8 cellular contexts compared by ENCODE assay signal in the genomic region with DNA sequence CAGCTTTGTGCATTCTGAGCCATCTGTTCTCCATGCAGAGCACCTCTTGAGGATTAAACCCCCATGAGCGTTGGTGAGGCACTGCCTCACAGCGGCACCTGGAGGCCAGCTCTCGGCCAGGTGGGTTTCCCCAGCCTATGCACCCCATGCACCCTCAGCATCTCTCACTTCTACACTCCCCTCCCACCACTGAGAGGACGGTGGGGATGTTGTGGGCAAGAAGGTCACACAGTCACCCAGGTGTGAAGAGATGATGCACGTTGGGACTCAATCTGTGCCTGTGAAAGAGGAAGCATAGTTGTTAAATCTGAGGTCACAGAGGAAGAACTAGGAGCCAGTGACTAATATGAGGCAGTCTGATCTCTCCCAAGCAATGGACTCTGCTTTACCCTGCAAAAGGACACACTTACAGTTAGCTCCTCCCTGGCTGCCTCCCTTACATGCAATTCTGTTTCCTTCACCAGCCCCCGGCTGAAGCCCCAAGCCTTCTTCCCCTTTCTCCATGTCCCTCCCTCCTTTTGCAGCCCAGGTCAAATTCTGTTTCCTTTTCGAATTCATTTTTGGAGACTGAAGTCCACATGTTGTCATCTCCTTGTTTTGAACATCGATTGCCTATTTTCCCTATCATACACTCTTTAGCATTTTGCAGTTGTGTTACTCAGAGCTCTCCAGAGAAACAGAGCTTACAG. TPM values are rescaled to one million over a fixed set of nuclear protein-coding genes. Genes with fewer than 3 reads are reported as not detected.
DNase-seq lines count a peak whose midpoint lies in the region; ATAC-seq and TF ChIP-seq lines count a peak whose summit lies in the region.

No MANE protein-coding gene starts in this region.

- H3K9me3 ChIP-seq in transverse colon = no peaks in the 10 kb centered on the region

- no peak overlapping the region for H3K4me3 ChIP-seq in transverse colon

- H3K27ac ChIP-seq in transverse colon = no peak overlapping the region

- intact Hi-C loops in left colon (cut with DNase I, micrococcal nuclease) (no loop called here), transverse colon (cut with DNase I; ENCODE audit: low total_unique reads) (no loop called here)

- ATAC-seq in GM18867 (IDR thresholded peaks at IDR 0.05; ENCODE audit: unreplicated experiment) (peak; percentile 97), HG02571 (IDR thresholded peaks at IDR 0.05; ENCODE audit: unreplicated experiment) (peak; percentile 91), left colon (peak; percentile 19)

- 33 to 55% methylated on average over 3 to 8 of the region's 8 CpGs for WGBS in transverse colon (ENCODE audit: low coverage in 1 of 2), 2 donors

- no peak for TF ChIP-seq POLR2A in transverse colon (IDR thresholded peaks at IDR 0.05)

- in situ Hi-C loops in transverse colon (cut with MboI; ENCODE audit: low pct_ligation_motif_present in 1 of 4, low pct_unique_long_range_greater_than_20kb in 1 of 4, low sequenced_read_pairs in 3 of 4) = no loop called here

- H3K27me3 ChIP-seq in transverse colon = no peaks in the 10 kb centered on the region

- H3K4me1 ChIP-seq in transverse colon = no peaks in the 10 kb centered on the region

- no peak for TF ChIP-seq CTCF in transverse colon (IDR thresholded peaks at IDR 0.05)

- no peaks in the 10 kb centered on the region for H3K36me3 ChIP-seq in transverse colon

- DNase-seq in NOMO-1 (lab: John Stamatoyannopoulos, UW; ENCODE audit: unreplicated experiment in 2 of 2) = peak; percentile 78 to 93
- no peak for DNase-seq in left colon
- no peak for DNase-seq in DMS79 (lab: John Stamatoyannopoulos, UW)
- no peak for DNase-seq in transverse colon
- DNase-seq in activated CD4-positive, CD25-positive, alpha-beta regulatory T cell (lab: John Stamatoyannopoulos, UW) = no peak
- DNase-seq in NCI-H446 treated with DMSO at 0.1 percent for 48 hours (lab: John Stamatoyannopoulos, UW) = no peak

- no peak for TF ChIP-seq EP300 in transverse colon (IDR thresholded peaks at IDR 0.05; ENCODE audit: low read depth)

RNA-seq across cellular contexts. Expression of a gene that starts 58.5 kb away (rescaled TPM):
- total RNA-seq in left colon (1 to 10 TPM in 1 of 2 donors, under 1 TPM in 1; 0.73 to 1.7 TPM), transverse colon (1 to 10 TPM in 2 of 4 donors, under 1 TPM in 1, not detected in 1; 0.40 to 2.5 (median 1.2) TPM)

Comparison
In these comparisons a context has a peak if more than half of its experiments do, and no peak if none do; other contexts are left out.
1. ATAC-seq: peak in every context shown above with its lines; median percentile 97 in GM18867; 91 in HG02571; 19 in left colon.
2. DNase-seq: peak in NOMO-1 (2 of 2); none in left colon (0 of 2), DMS79 (single experiment), transverse colon (single experiment), activated CD4-positive, CD25-positive, alpha-beta regulatory T cell (0 of 4) and NCI-H446 treated with DMSO at 0.1 percent for 48 hours (single experiment).